In genomic region chr10:104331208-104331838, GRCh38 we compare ENCODE assay signal across 1 cellular context.
TF ChIP-seq lines count a peak whose summit lies in the region.

No MANE protein-coding gene starts in this region.

TF ChIP-seq in HEK293, 187 proteins besides CTCF, POLR2A, EP300 and RAD21 (continued from another document and continues in another):
- no peak for TF ChIP-seq PRDM2 (tag by site-specific recombination; IDR thresholded peaks at IDR 0.05; ENCODE audit: borderline replicate concordance)
- no peak for TF ChIP-seq ZNF707 (tag by site-specific recombination; IDR thresholded peaks at IDR 0.05)
- no peak for TF ChIP-seq ZNF23 (tag by site-specific recombination; IDR thresholded peaks at IDR 0.05; ENCODE audit: borderline replicate concordance)
- no peak for TF ChIP-seq ZNF133 (tag by site-specific recombination; IDR thresholded peaks at IDR 0.05)
- TF ChIP-seq YY1 (tag by site-specific recombination; IDR thresholded peaks at IDR 0.05), result no peak
- TF ChIP-seq, protein P1, sequence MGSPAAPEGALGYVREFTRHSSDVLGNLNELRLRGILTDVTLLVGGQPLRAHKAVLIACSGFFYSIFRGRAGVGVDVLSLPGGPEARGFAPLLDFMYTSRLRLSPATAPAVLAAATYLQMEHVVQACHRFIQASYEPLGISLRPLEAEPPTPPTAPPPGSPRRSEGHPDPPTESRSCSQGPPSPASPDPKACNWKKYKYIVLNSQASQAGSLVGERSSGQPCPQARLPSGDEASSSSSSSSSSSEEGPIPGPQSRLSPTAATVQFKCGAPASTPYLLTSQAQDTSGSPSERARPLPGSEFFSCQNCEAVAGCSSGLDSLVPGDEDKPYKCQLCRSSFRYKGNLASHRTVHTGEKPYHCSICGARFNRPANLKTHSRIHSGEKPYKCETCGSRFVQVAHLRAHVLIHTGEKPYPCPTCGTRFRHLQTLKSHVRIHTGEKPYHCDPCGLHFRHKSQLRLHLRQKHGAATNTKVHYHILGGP (tag by site-specific recombination; IDR thresholded peaks at IDR 0.05), result no peak
- TF ChIP-seq ZBTB17 (tag by site-specific recombination; IDR thresholded peaks at IDR 0.05), result peak; percentile 59
- no peak for TF ChIP-seq ZFP3 (tag by site-specific recombination; IDR thresholded peaks at IDR 0.05; ENCODE audit: low read depth)
- TF ChIP-seq ZNF792 (tag by site-specific recombination; IDR thresholded peaks at IDR 0.05), result no peak
- no peak; the same call in 1 of the 2 replicates for TF ChIP-seq SP3 (tag by site-specific recombination; IDR thresholded peaks at IDR 0.05)
- TF ChIP-seq ZNF148 (tag by site-specific recombination; IDR thresholded peaks at IDR 0.05; ENCODE audit: borderline replicate concordance), result no peak
- TF ChIP-seq KLF10 (tag by site-specific recombination; IDR thresholded peaks at IDR 0.05), result no peak; the same call in 1 of the 2 replicates
- peak; percentile 13; the same call in 1 of the 2 replicates for TF ChIP-seq ZNF394 (tag by site-specific recombination; IDR thresholded peaks at IDR 0.05; ENCODE audit: borderline replicate concordance)
- TF ChIP-seq ZNF670 (tag by site-specific recombination; IDR thresholded peaks at IDR 0.05; ENCODE audit: low read depth), result no peak
- no peak for TF ChIP-seq ZBTB7A (tag by site-specific recombination; IDR thresholded peaks at IDR 0.05; ENCODE audit: low read depth)
- TF ChIP-seq, protein P2, sequence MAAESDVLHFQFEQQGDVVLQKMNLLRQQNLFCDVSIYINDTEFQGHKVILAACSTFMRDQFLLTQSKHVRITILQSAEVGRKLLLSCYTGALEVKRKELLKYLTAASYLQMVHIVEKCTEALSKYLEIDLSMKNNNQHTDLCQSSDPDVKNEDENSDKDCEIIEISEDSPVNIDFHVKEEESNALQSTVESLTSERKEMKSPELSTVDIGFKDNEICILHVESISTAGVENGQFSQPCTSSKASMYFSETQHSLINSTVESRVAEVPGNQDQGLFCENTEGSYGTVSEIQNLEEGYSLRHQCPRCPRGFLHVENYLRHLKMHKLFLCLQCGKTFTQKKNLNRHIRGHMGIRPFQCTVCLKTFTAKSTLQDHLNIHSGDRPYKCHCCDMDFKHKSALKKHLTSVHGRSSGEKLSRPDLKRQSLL (tag by site-specific recombination; IDR thresholded peaks at IDR 0.05), result no peak
- no peak for TF ChIP-seq SALL2 (tag by site-specific recombination; IDR thresholded peaks at IDR 0.05; ENCODE audit: borderline replicate concordance)
- TF ChIP-seq, protein P3, sequence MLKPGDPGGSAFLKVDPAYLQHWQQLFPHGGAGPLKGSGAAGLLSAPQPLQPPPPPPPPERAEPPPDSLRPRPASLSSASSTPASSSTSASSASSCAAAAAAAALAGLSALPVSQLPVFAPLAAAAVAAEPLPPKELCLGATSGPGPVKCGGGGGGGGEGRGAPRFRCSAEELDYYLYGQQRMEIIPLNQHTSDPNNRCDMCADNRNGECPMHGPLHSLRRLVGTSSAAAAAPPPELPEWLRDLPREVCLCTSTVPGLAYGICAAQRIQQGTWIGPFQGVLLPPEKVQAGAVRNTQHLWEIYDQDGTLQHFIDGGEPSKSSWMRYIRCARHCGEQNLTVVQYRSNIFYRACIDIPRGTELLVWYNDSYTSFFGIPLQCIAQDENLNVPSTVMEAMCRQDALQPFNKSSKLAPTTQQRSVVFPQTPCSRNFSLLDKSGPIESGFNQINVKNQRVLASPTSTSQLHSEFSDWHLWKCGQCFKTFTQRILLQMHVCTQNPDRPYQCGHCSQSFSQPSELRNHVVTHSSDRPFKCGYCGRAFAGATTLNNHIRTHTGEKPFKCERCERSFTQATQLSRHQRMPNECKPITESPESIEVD (tag by site-specific recombination; IDR thresholded peaks at IDR 0.05), result peak; percentile 97
- no peak for TF ChIP-seq ZNF174 (tag by site-specific recombination; IDR thresholded peaks at IDR 0.05)
- TF ChIP-seq ZNF366 (tag by site-specific recombination; conservative IDR thresholded peaks at IDR 0.05), result peak; percentile 87
- TF ChIP-seq OSR2 (tag by site-specific recombination; IDR thresholded peaks at IDR 0.05), result peak; percentile 99
- no peak for TF ChIP-seq ZNF514 (tag by site-specific recombination; IDR thresholded peaks at IDR 0.05)
- TF ChIP-seq ZNF184 (tag by site-specific recombination; IDR thresholded peaks at IDR 0.05), result no peak
- peak; percentile 86 for TF ChIP-seq ZNF629 (tag by site-specific recombination; IDR thresholded peaks at IDR 0.05)
- TF ChIP-seq ZNF146 (tag by site-specific recombination; IDR thresholded peaks at IDR 0.05), result no peak; the same call in none of the 2 replicates
- TF ChIP-seq ZNF549 (tag by site-specific recombination; IDR thresholded peaks at IDR 0.05), result no peak
- peak; percentile 63 for TF ChIP-seq GLIS1 (tag by site-specific recombination; IDR thresholded peaks at IDR 0.05)
- no peak for TF ChIP-seq ZNF621 (tag by site-specific recombination; IDR thresholded peaks at IDR 0.05)
- no peak for TF ChIP-seq ZNF140 (tag by site-specific recombination; IDR thresholded peaks at IDR 0.05)
- TF ChIP-seq ZNF558 (tag by site-specific recombination; IDR thresholded peaks at IDR 0.05), result 0 out of 2 replicates have a peak, but pooled peaks have one; percentile 54
- no peak for TF ChIP-seq ZNF112 (tag by site-specific recombination; IDR thresholded peaks at IDR 0.05)
- peak; percentile 27; the same call in 1 of the 2 replicates for TF ChIP-seq KLF16 (tag by site-specific recombination; IDR thresholded peaks at IDR 0.05)
- TF ChIP-seq PRDM10 (tag by site-specific recombination; IDR thresholded peaks at IDR 0.05), result peak; percentile 85
- TF ChIP-seq ZNF473 (tag by site-specific recombination; IDR thresholded peaks at IDR 0.05), result no peak
- no peak for TF ChIP-seq ZNF501 (tag by site-specific recombination; IDR thresholded peaks at IDR 0.05)
- TF ChIP-seq RBAK (tag by site-specific recombination; IDR thresholded peaks at IDR 0.05), result no peak; the same call in 1 of the 2 replicates
- TF ChIP-seq, protein P4, sequence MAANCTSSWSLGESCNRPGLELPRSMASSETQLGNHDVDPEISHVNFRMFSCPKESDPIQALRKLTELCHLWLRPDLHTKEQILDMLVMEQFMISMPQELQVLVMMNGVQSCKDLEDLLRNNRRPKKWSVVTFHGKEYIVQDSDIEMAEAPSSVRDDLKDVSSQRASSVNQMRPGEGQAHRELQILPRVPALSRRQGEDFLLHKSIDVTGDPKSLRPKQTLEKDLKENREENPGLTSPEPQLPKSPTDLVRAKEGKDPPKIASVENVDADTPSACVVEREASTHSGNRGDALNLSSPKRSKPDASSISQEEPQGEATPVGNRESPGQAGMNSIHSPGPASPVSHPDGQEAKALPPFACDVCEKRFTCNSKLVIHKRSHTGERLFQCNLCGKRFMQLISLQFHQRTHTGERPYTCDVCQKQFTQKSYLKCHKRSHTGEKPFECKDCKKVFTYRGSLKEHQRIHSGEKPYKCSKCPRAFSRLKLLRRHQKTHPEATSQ (tag by site-specific recombination; IDR thresholded peaks at IDR 0.05), result no peak
- TF ChIP-seq ZNF658 (tag by site-specific recombination; IDR thresholded peaks at IDR 0.05), result no peak
- 0 out of 2 replicates have a peak, but pooled peaks have one; percentile 52 for TF ChIP-seq ZBTB48 (tag by site-specific recombination; IDR thresholded peaks at IDR 0.05)
- TF ChIP-seq ZNF530 (tag by site-specific recombination; IDR thresholded peaks at IDR 0.05; ENCODE audit: low read depth), result no peak
- TF ChIP-seq ZFHX2 (tag by site-specific recombination; conservative IDR thresholded peaks at IDR 0.05), result no peak
- TF ChIP-seq, protein P5, sequence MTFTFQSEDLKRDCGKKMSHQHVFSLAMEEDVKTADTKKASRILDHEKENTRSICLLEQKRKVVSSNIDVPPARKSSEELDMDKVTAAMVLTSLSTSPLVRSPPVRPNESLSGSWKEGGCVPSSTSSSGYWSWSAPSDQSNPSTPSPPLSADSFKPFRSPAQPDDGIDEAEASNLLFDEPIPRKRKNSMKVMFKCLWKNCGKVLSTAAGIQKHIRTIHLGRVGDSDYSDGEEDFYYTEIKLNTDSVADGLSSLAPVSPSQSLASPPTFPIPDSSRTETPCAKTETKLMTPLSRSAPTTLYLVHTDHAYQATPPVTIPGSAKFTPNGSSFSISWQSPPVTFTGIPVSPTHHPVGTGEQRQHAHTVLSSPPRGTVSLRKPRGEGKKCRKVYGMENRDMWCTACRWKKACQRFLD (tag by site-specific recombination; IDR thresholded peaks at IDR 0.05), result no peak
- TF ChIP-seq ZNF623 (tag by site-specific recombination; IDR thresholded peaks at IDR 0.05), result no peak
- TF ChIP-seq ZNF114 (tag by site-specific recombination; IDR thresholded peaks at IDR 0.05), result no peak
- no peak for TF ChIP-seq ZNF138 (tag by site-specific recombination; IDR thresholded peaks at IDR 0.05; ENCODE audit: borderline replicate concordance)
